8 cellular contexts compared by ENCODE assay signal in genomic region chr6:158631678-158632537, GRCh38. TPM values are rescaled to one million over a fixed set of nuclear protein-coding genes. Genes with fewer than 3 reads are reported as not detected.
DNase-seq lines count a peak whose midpoint lies in the region; ATAC-seq and TF ChIP-seq lines count a peak whose summit lies in the region.

No MANE protein-coding gene starts in this region.

- POLR2A ChIA-PET in Panc1 (lab: Charles Lee) = no interaction called here

- CTCF ChIA-PET in Panc1 (lab: Charles Lee) = no interaction called here

- H3K9me3 Mint-ChIP-seq in effector memory CD8-positive, alpha-beta T cell = no peaks in the 10 kb centered on the region

- no peaks in the 10 kb centered on the region for H3K4me1 ChIP-seq in Panc1 (ENCODE audit: control insufficient read depth, insufficient read depth, low read length)

- H3K27ac ChIP-seq in Panc1 (ENCODE audit: low read length) (no peak overlapping the region), dorsolateral prefrontal cortex (peak overlapping the region in 13 of 59 donors; percentile 1 to 46 (median 22))

- ATAC-seq in Panc1 (peak; percentile 36), HG03108 (IDR thresholded peaks at IDR 0.05; ENCODE audit: unreplicated experiment) (no peak), GM18502 (IDR thresholded peaks at IDR 0.05; ENCODE audit: poor library complexity, unreplicated experiment) (no peak)
- ATAC-seq in effector memory CD8-positive, alpha-beta T cell (replicated peaks) = no peak

- peaks cover 75% of the 10 kb centered on the region for H3K36me3 Mint-ChIP-seq in effector memory CD8-positive, alpha-beta T cell (ENCODE audit: insufficient read depth)

- no peak overlapping the region for H3K4me3 Mint-ChIP-seq in effector memory CD8-positive, alpha-beta T cell

- DNase-seq in AG20443 (ENCODE audit: low spot score) (peak; percentile 86), Panc1 (ENCODE audit: low read depth, low spot score) (no peak), mucosa of gallbladder (ENCODE audit: low spot score) (peak; percentile 82), dorsolateral prefrontal cortex (no peak), DMS79 treated with DMSO at 0.1 percent for 48 hours (lab: John Stamatoyannopoulos, UW) (no peak)
- DNase-seq in effector memory CD8-positive, alpha-beta T cell = no peak

- intact Hi-C loops in Panc1 (cut with micrococcal nuclease; ENCODE audit: unreplicated experiment) = no loop called here
- intact Hi-C loops in dorsolateral prefrontal cortex (cut with DNase I) = no loop called here

- H3K27me3 ChIP-seq in Panc1 (ENCODE audit: control insufficient read depth, insufficient read depth, low read length) (no peaks in the 10 kb centered on the region), dorsolateral prefrontal cortex (no peaks in the 10 kb centered on the region)

- H3K9me3 ChIP-seq in Panc1 (ENCODE audit: control insufficient read depth, insufficient read depth, low read depth, low read length) = no peaks in the 10 kb centered on the region

- no TSS peak for BruUV-seq in Panc1 (replicated peaks; lab: Mats Ljungman, UMichigan)

- in situ Hi-C loops in Panc1 (cut with HindIII; ENCODE audit: low pct_unique_long_range_greater_than_20kb, low sequenced_read_pairs) = no loop called here

- no peak for TF ChIP-seq CTCF in Panc1 (IDR thresholded peaks at IDR 0.05)
- no peak for TF ChIP-seq CTCF in dorsolateral prefrontal cortex (IDR thresholded peaks at IDR 0.05 in 54 of 56, conservative IDR thresholded peaks at IDR 0.05 in 2 of 56; ENCODE audit: low read depth in 1 of 56, partially characterized antibody in 56 of 56)

- peaks cover 24 to 50% of the 10 kb centered on the region in 2 donors for H3K4me1 Mint-ChIP-seq in effector memory CD8-positive, alpha-beta T cell (ENCODE audit: low read depth in 2 of 2)

- H3K4me3 ChIP-seq in Panc1 (ENCODE audit: low read depth in 2 of 2, low read length in 2 of 2) (no peak overlapping the region), dorsolateral prefrontal cortex (no peak overlapping the region)

- H3K27ac Mint-ChIP-seq in effector memory CD8-positive, alpha-beta T cell = peak overlapping the region; percentile 39 to 91

- H3K36me3 ChIP-seq in Panc1 (ENCODE audit: control insufficient read depth, insufficient read depth, low read length) = peaks cover 21% of the 10 kb centered on the region

- H3K27me3 Mint-ChIP-seq in effector memory CD8-positive, alpha-beta T cell = no peaks in the 10 kb centered on the region

RNA-seq across cellular contexts. Expression of gene DYNLT1, which starts 12.6 kb away (rescaled TPM):
- total RNA-seq in Panc1 (2021; ENCODE audit: unreplicated experiment) = 137 TPM
- polyA plus RNA-seq in Panc1 (2012; ENCODE audit: insufficient read length) = 105 TPM
- 155 TPM for total RNA-seq in mucosa of gallbladder
- total RNA-seq in dorsolateral prefrontal cortex = 10 to 100 TPM; 22.6 to 58.2 (median 34.6) TPM

RNA-seq across cellular contexts. Expression of gene SYTL3, which starts 17.9 kb away (rescaled TPM):
- total RNA-seq in Panc1 (2021; ENCODE audit: unreplicated experiment) = 1.4 TPM
- polyA plus RNA-seq in Panc1 (2012; ENCODE audit: insufficient read length) = 0.64 TPM
- total RNA-seq in mucosa of gallbladder = 4.1 TPM
- 1 to 10 TPM in 110 of 120 experiments, under 1 TPM in 10; 0.46 to 8.3 (median 1.9) TPM for total RNA-seq in dorsolateral prefrontal cortex

Comparison
In these comparisons a context has a peak if more than half of its experiments do, and no peak if none do; other contexts are left out.
1. DNase-seq: peak in AG20443 (single experiment) and mucosa of gallbladder (single experiment); none in Panc1 (single experiment), effector memory CD8-positive, alpha-beta T cell (0 of 3), dorsolateral prefrontal cortex (0 of 10) and DMS79 treated with DMSO at 0.1 percent for 48 hours (single experiment).